Comparison of ENCODE assay signal across 8 cellular contexts in the genomic region with DNA sequence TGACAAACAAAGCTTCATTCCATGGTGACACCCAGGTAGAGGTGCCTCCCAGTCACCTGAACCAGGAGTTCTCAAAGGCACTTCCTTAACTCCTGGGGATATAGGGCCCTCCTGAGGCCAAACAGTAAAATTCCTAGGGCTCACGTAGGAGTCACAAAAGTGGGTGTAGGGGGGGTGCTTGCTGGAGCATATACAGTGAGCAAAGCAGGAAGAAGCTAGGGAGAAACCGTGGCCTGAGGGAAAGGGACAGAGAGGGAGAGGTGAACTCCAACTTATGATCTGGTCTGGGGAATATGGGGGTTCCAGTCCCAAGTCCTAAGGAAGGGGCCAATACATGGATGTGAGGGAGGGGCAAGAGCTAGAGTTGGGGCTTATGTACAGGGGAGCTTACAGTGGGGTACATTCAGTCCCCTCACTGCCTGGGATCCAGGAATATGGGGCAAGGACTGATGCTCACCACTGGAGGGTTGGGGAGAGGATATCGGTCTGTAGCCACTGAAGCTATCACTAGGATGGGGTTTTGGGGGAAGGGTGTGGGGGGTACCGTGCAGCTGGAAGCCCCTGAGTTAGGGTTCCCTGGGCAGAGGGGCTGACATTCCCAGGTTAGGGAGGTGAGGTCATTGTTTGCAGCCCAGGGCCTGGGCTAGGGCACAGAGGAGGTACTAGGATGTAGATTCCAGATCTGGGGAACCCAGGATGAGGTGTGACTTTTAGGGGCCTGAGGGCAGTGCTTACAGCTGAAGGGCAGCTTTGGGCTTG. TPM values are rescaled to one million over a fixed set of nuclear protein-coding genes. Genes with fewer than 3 reads are reported as not detected.
DNase-seq lines count a peak whose midpoint lies in the region; ATAC-seq, FAIRE-seq and TF ChIP-seq lines count a peak whose summit lies in the region.

No MANE protein-coding gene starts in this region.

- H3K4me3 ChIP-seq in DND-41 (ENCODE audit: low read depth in 1 of 2, low read length in 2 of 2) (peak overlapping the region; percentile 84 to 92; a peak in 3 of 4 replicates), NT2/D1 (ENCODE audit: insufficient read length, low read depth) (peak overlapping the region; percentile 95), endothelial cell of umbilical vein (replicated peaks in 1 of 3; ENCODE audit: insufficient read depth in 1 of 3, low read depth in 1 of 3, low read length in 3 of 3) (peak overlapping the region; percentile 53 to 86 (median 80)), ovary (peak overlapping the region; percentile 51)

- H2AFZ ChIP-seq in DND-41 (ENCODE audit: low read depth, low read length) (peak overlapping the region; percentile 55), endothelial cell of umbilical vein (ENCODE audit: low read depth, low read length) (no peak overlapping the region)

- no peaks in the 10 kb centered on the region for H3K27me3 ChIP-seq in DND-41 (ENCODE audit: insufficient read depth, low read length, poor library complexity)
- H3K27me3 ChIP-seq in NT2/D1 (ENCODE audit: insufficient read depth, insufficient read length) = no peaks in the 10 kb centered on the region
- H3K27me3 ChIP-seq in endothelial cell of umbilical vein (ENCODE audit: control insufficient read depth in 2 of 2, insufficient read depth in 2 of 2, low read length in 2 of 2) = no peaks in the 10 kb centered on the region
- H3K27me3 ChIP-seq in ovary = no peaks in the 10 kb centered on the region

- peak overlapping the region; percentile 94 for H3K4me2 ChIP-seq in DND-41 (ENCODE audit: insufficient read depth, low read length)
- H3K4me2 ChIP-seq in endothelial cell of umbilical vein (ENCODE audit: insufficient read depth, low read length) = peak overlapping the region; percentile 90

- BruUV-seq in endothelial cell of umbilical vein (replicated peaks; lab: Mats Ljungman, UMichigan) = no TSS peak

- peaks cover 16% of the 10 kb centered on the region; the same call in 1 of the 2 replicates for H4K20me1 ChIP-seq in DND-41 (ENCODE audit: insufficient read depth, low read length)
- no peaks in the 10 kb centered on the region for H4K20me1 ChIP-seq in endothelial cell of umbilical vein (replicated peaks; ENCODE audit: control insufficient read depth, extremely low read depth, insufficient read depth, low read length)

- H3K27ac ChIP-seq in DND-41 (ENCODE audit: low read length) (peak overlapping the region; percentile 79), endothelial cell of umbilical vein (ENCODE audit: insufficient read depth, low read depth, low read length) (peak overlapping the region; percentile 77), ovary (no peak overlapping the region)

- no peak for FAIRE-seq in endothelial cell of umbilical vein (lab: Jason Lieb, UNC)

- no peak for TF ChIP-seq POLR2A in endothelial cell of umbilical vein (IDR thresholded peaks at IDR 0.05; ENCODE audit: low read depth, low read length)
- no peak for TF ChIP-seq POLR2A in ovary (IDR thresholded peaks at IDR 0.05)

- DNase-seq in DND-41 = no peak
- no peak for DNase-seq in NT2/D1 (ENCODE audit: low read depth, low spot score)
- DNase-seq in endothelial cell of umbilical vein (ENCODE audit: low read depth, low spot score) = peak; percentile 44
- no peak for DNase-seq in ovary
- no peak for DNase-seq in activated CD4-positive, CD25-positive, alpha-beta regulatory T cell (lab: John Stamatoyannopoulos, UW)

- H3K9ac ChIP-seq in DND-41 (ENCODE audit: low read depth, low read length) (peak overlapping the region; percentile 95), NT2/D1 (ENCODE audit: insufficient read length, low read depth) (peak overlapping the region; percentile 97), endothelial cell of umbilical vein (replicated peaks; ENCODE audit: extremely low read depth, insufficient read depth, low read length) (peak overlapping the region; percentile 82)

- no peaks in the 10 kb centered on the region for H3K9me1 ChIP-seq in endothelial cell of umbilical vein (replicated peaks; ENCODE audit: control insufficient read depth, extremely low read depth, insufficient read depth, low read length)

- CTCF ChIA-PET in endothelial cell of umbilical vein (lab: Charles Lee) = interaction anchor here (0.9 to 4.7 kb wide), 16 partner anchors 9 to 174 kb away, joined by 3 to 41 read pairs (median 8); a partner anchor contains a TSS

- POLR2A ChIA-PET in endothelial cell of umbilical vein (lab: Charles Lee) = interaction anchor here (0.5 to 1.8 kb wide), 3 partner anchors 14 to 343 kb away, joined by 3 to 6 read pairs (median 5); no protein-coding TSS in a partner anchor

- 12 to 22% (median 17%) methylated on average over 4 of the region's 4 CpGs for WGBS in ovary, 3 donors

- H3K79me2 ChIP-seq in DND-41 (ENCODE audit: insufficient read depth, low read length) (peaks cover 64% of the 10 kb centered on the region), endothelial cell of umbilical vein (ENCODE audit: control insufficient read depth, insufficient read depth, low read length) (peaks cover 56% of the 10 kb centered on the region)

- TF ChIP-seq EP300 in ovary (IDR thresholded peaks at IDR 0.05) = no peak

- H3K36me3 ChIP-seq in DND-41 (ENCODE audit: insufficient read depth, low read length) (peaks cover 36% of the 10 kb centered on the region), NT2/D1 (ENCODE audit: insufficient read depth, insufficient read length, low read length) (peaks cover 46% of the 10 kb centered on the region), endothelial cell of umbilical vein (ENCODE audit: control insufficient read depth in 2 of 2, extremely low read depth in 1 of 2, insufficient read depth in 2 of 2, low read length in 2 of 2) (peaks cover 0 to 6% of the 10 kb centered on the region in 2 experiments), ovary (no peaks in the 10 kb centered on the region)

- H3K9me3 ChIP-seq in DND-41 (ENCODE audit: insufficient read depth, low read length, severe bottlenecking) (no peaks in the 10 kb centered on the region), NT2/D1 (ENCODE audit: insufficient read depth, low read length) (no peaks in the 10 kb centered on the region), endothelial cell of umbilical vein (replicated peaks; ENCODE audit: control insufficient read depth, insufficient read depth, low read length) (no peaks in the 10 kb centered on the region), ovary (no peaks in the 10 kb centered on the region)

- peaks cover 60% of the 10 kb centered on the region for H3K4me1 ChIP-seq in DND-41 (ENCODE audit: insufficient read depth, low read length)
- H3K4me1 ChIP-seq in NT2/D1 (ENCODE audit: insufficient read depth, insufficient read length) = peaks cover 20% of the 10 kb centered on the region
- peaks cover 49% of the 10 kb centered on the region for H3K4me1 ChIP-seq in endothelial cell of umbilical vein (ENCODE audit: control insufficient read depth, extremely low read depth, insufficient read depth, low read length)
- peaks cover 10% of the 10 kb centered on the region for H3K4me1 ChIP-seq in ovary (ENCODE audit: insufficient read depth)

- ATAC-seq in DND-41 (ENCODE audit: insufficient read depth, low read depth) = no peak
- ATAC-seq in GM19455 (IDR thresholded peaks at IDR 0.05; ENCODE audit: unreplicated experiment) = no peak
- no peak for ATAC-seq in GM18498 (IDR thresholded peaks at IDR 0.05; ENCODE audit: unreplicated experiment)
- ATAC-seq in GM19035 (IDR thresholded peaks at IDR 0.05; ENCODE audit: unreplicated experiment) = no peak

- intact Hi-C loops in endothelial cell of umbilical vein (cut with micrococcal nuclease) = loop anchor here (1.0 to 5.0 kb wide), 4 partner anchors 14 to 1425 kb away; a partner anchor contains a TSS
- intact Hi-C loops in ovary (cut with DNase I) = loop anchor here in 1 of 4 donors (10.0 kb wide), 1 partner anchor 168 kb away; a partner anchor contains a TSS

- TF ChIP-seq CTCF in DND-41 (IDR thresholded peaks at IDR 0.05; ENCODE audit: borderline replicate concordance, extremely low read depth, low read length, poor library complexity, severe bottlenecking) (peak; percentile 24), endothelial cell of umbilical vein (IDR thresholded peaks at IDR 0.05; ENCODE audit: extremely low read depth in 1 of 2, insufficient read depth in 1 of 2, low read depth in 1 of 2, low read length in 2 of 2) (no peak), ovary (IDR thresholded peaks at IDR 0.05) (no peak)

- dilution Hi-C loops in endothelial cell of umbilical vein (cut with MboI; ENCODE audit: extremely low pct_ligation_motif_present, low sequenced_read_pairs) = no loop called here

RNA-seq across cellular contexts. Expression of a gene that starts 0.9 kb away (rescaled TPM):
- 62.7 and 71.9 TPM in 2 replicates for total RNA-seq in endothelial cell of umbilical vein
- polyA plus RNA-seq in endothelial cell of umbilical vein = 131 and 182 TPM in 2 replicates
- polyA plus RNA-seq in endothelial cell of umbilical vein (2011; cell fraction: cytosol; rRNA removed) = 77.9 and 89.4 TPM in 2 replicates
- polyA plus RNA-seq in endothelial cell of umbilical vein (2011; cell fraction: nucleus; rRNA removed) = 40.6 and 46.8 TPM in 2 replicates
- polyA plus RNA-seq in endothelial cell of umbilical vein (2012) = 72.8 and 86.0 TPM in 2 replicates
- 125 and 128 TPM in 2 replicates for polyA minus RNA-seq in endothelial cell of umbilical vein
- 47.9 TPM for polyA minus RNA-seq in endothelial cell of umbilical vein (2011; cell fraction: cytosol; rRNA and poly(A)+ RNA removed)
- 16.3 and 20.4 TPM in 2 replicates for polyA minus RNA-seq in endothelial cell of umbilical vein (2011; cell fraction: nucleus; rRNA and poly(A)+ RNA removed)
- total RNA-seq in ovary = 10 to 100 TPM in 6 of 7 donors, 1 to 10 TPM in 1; 7.5 to 18.2 (median 12.6) TPM
- polyA plus RNA-seq in ovary = 10 to 100 TPM; 11.6 to 11.7 TPM

RNA-seq across cellular contexts. Expression of a gene that starts 38.1 kb away (rescaled TPM):
- 8.9 and 11.4 TPM in 2 replicates for total RNA-seq in endothelial cell of umbilical vein
- polyA plus RNA-seq in endothelial cell of umbilical vein = 3.7 and 4.6 TPM in 2 replicates
- polyA plus RNA-seq in endothelial cell of umbilical vein (2011; cell fraction: cytosol; rRNA removed) = 1.7 and 2.7 TPM in 2 replicates
- polyA plus RNA-seq in endothelial cell of umbilical vein (2011; cell fraction: nucleus; rRNA removed) = 1.9 and 2.2 TPM in 2 replicates
- 3.7 and 6.3 TPM in 2 replicates for polyA plus RNA-seq in endothelial cell of umbilical vein (2012)
- polyA minus RNA-seq in endothelial cell of umbilical vein = 1.6 TPM in 2 replicates
- 88.3 TPM for polyA minus RNA-seq in endothelial cell of umbilical vein (2011; cell fraction: cytosol; rRNA and poly(A)+ RNA removed)
- 1.2 and 6.4 TPM in 2 replicates for polyA minus RNA-seq in endothelial cell of umbilical vein (2011; cell fraction: nucleus; rRNA and poly(A)+ RNA removed)
- total RNA-seq in ovary = 100 to 1,000 TPM in 5 of 7 donors, 10 to 100 TPM in 2; 84.1 to 296 (median 153) TPM
- polyA plus RNA-seq in ovary = 10 to 100 TPM; 15.7 to 19.2 TPM

RNA-seq across cellular contexts. Expression of a gene that starts 39.6 kb away (rescaled TPM):
- 147 and 156 TPM in 2 replicates for total RNA-seq in endothelial cell of umbilical vein
- 111 and 145 TPM in 2 replicates for polyA plus RNA-seq in endothelial cell of umbilical vein
- 127 and 148 TPM in 2 replicates for polyA plus RNA-seq in endothelial cell of umbilical vein (2011; cell fraction: cytosol; rRNA removed)
- polyA plus RNA-seq in endothelial cell of umbilical vein (2011; cell fraction: nucleus; rRNA removed) = 132 and 179 TPM in 2 replicates
- polyA plus RNA-seq in endothelial cell of umbilical vein (2012) = 159 and 193 TPM in 2 replicates
- 135 and 140 TPM in 2 replicates for polyA minus RNA-seq in endothelial cell of umbilical vein
- 15.1 TPM for polyA minus RNA-seq in endothelial cell of umbilical vein (2011; cell fraction: cytosol; rRNA and poly(A)+ RNA removed)
- polyA minus RNA-seq in endothelial cell of umbilical vein (2011; cell fraction: nucleus; rRNA and poly(A)+ RNA removed) = 136 and 191 TPM in 2 replicates
- total RNA-seq in ovary = 10 to 100 TPM; 51.0 to 90.3 (median 77.2) TPM
- 100 to 1,000 TPM in 1 of 2 donors, 10 to 100 TPM in 1; 43.6 to 189 TPM for polyA plus RNA-seq in ovary

Comparison
In these comparisons a context has a peak if more than half of its experiments do, and no peak if none do; other contexts are left out.
1. H3K27ac ChIP-seq: peak in DND-41 (single experiment) and endothelial cell of umbilical vein (single experiment); none in ovary (0 of 2).
2. Peak in every context shown above with its lines, with median percentiles within 50 percentile points of each other: H3K4me3 ChIP-seq and H3K9ac ChIP-seq.